In the genomic region with DNA sequence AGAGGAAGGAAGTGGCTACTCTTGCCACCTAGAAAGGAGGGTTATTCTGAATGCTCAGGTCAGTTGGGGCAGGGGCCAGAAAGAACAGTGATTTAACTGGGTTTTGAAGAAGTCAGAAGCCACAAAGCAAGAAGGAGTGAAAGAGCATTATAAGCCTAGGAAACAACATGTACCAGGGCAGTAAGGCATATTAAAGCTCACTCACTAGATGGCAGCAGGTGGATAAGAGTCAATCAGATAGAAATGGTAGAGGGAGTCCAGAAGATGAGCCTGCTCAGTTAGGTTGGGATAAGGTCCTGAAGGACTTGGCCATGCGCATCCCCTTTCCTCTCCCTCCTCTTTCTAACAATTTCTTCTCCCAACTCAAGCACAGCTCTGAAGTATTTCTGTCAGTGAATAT, we compare ENCODE assay signal across 12 cellular contexts. TPM values are rescaled to one million over a fixed set of nuclear protein-coding genes. Genes with fewer than 3 reads are reported as not detected.
DNase-seq lines count a peak whose midpoint lies in the region; ATAC-seq and TF ChIP-seq lines count a peak whose summit lies in the region.
"Had no signal": no experiment of that assay in that cellular context is flagged by ENCODE, and none has a peak within 500 bp of the region (broad histone marks: within the 10 kb centered on the region; RNA-seq: fewer than 3 reads in every experiment).

No MANE protein-coding gene starts in this region.

- TF ChIP-seq CTCF in endothelial cell (IDR thresholded peaks at IDR 0.05; ENCODE audit: unreplicated experiment): no peak

- H3K4me1 Mint-ChIP-seq in T-helper 17 cell (no peaks in the 10 kb centered on the region), endothelial cell (ENCODE audit: unreplicated experiment) (peaks cover 3% of the 10 kb centered on the region)
- H3K4me1 Mint-ChIP-seq in stimulated activated naive CD8-positive, alpha-beta T cell treated with anti-CD3 and anti-CD28 coated beads, Interleukin-15, amount 100 ng/mL, for 72 hours: no peaks in the 10 kb centered on the region

- H3K36me3 Mint-ChIP-seq in T-helper 17 cell (ENCODE audit: low read depth): peaks cover 3% of the 10 kb centered on the region
- no peaks in the 10 kb centered on the region for H3K36me3 Mint-ChIP-seq in endothelial cell (ENCODE audit: low read depth, unreplicated experiment)

- peaks cover 54% of the 10 kb centered on the region for H3K27me3 Mint-ChIP-seq in T-helper 17 cell
- H3K27me3 Mint-ChIP-seq in stimulated activated naive CD8-positive, alpha-beta T cell treated with anti-CD3 and anti-CD28 coated beads, Interleukin-15, amount 100 ng/mL, for 72 hours: peaks cover 31% of the 10 kb centered on the region
- H3K27me3 Mint-ChIP-seq in endothelial cell (ENCODE audit: unreplicated experiment): peaks cover 2% of the 10 kb centered on the region

- H3K27ac Mint-ChIP-seq in T-helper 17 cell (no peak overlapping the region), endothelial cell (ENCODE audit: unreplicated experiment) (no peak overlapping the region)
- no peak overlapping the region for H3K27ac Mint-ChIP-seq in stimulated activated naive CD8-positive, alpha-beta T cell treated with anti-CD3 and anti-CD28 coated beads, Interleukin-15, amount 100 ng/mL, for 72 hours

- no peaks in the 10 kb centered on the region for H3K9me3 ChIP-seq in T-helper 17 cell (ENCODE audit: control insufficient read depth, low read length, poor library complexity, severe bottlenecking)
- H3K9me3 ChIP-seq: transverse colon had no signal

- H3K9me3 Mint-ChIP-seq in stimulated activated naive CD8-positive, alpha-beta T cell treated with anti-CD3 and anti-CD28 coated beads, Interleukin-15, amount 100 ng/mL, for 72 hours: no peaks in the 10 kb centered on the region
- H3K9me3 Mint-ChIP-seq in endothelial cell (ENCODE audit: unreplicated experiment): no peaks in the 10 kb centered on the region

- peak; percentile 40 for ATAC-seq in T-helper 17 cell
- no peak for ATAC-seq in stimulated activated naive CD8-positive, alpha-beta T cell treated with anti-CD3 and anti-CD28 coated beads, Interleukin-15, amount 100 ng/mL, for 72 hours
- ATAC-seq in GM18868 (IDR thresholded peaks at IDR 0.05; ENCODE audit: unreplicated experiment): no peak

- DNase-seq in DMS53 (lab: John Stamatoyannopoulos, UW) (peak; percentile 66), HT-29 (ENCODE audit: low spot score) (peak; percentile 50), T-helper 17 cell (no peak), kidney tubule cell (ENCODE audit: low spot score) (peak; percentile 2), endothelial cell (ENCODE audit: low spot score) (no peak), 8988T (no peak)
- DNase-seq in stimulated activated naive CD8-positive, alpha-beta T cell treated with anti-CD3 and anti-CD28 coated beads, Interleukin-15, amount 100 ng/mL, for 72 hours: no peak
- DNase-seq: NCI-H2107, transverse colon had no signal

- H3K4me3 Mint-ChIP-seq in T-helper 17 cell: no peak overlapping the region
- H3K4me3 Mint-ChIP-seq in stimulated activated naive CD8-positive, alpha-beta T cell treated with anti-CD3 and anti-CD28 coated beads, Interleukin-15, amount 100 ng/mL, for 72 hours: no peak overlapping the region
- H3K4me3 Mint-ChIP-seq in endothelial cell (ENCODE audit: unreplicated experiment): no peak overlapping the region

RNA-seq across cellular contexts. Expression of gene PATE1, which starts 22.0 kb away (rescaled TPM):
- total RNA-seq in HT-29 (2014; rRNA removed; shearing (Covaris generic)): not detected in 2 replicates
- total RNA-seq in T-helper 17 cell: not detected
- not detected for total RNA-seq in endothelial cell (ENCODE audit: unreplicated experiment)
- total RNA-seq: activated CD8-positive, alpha-beta memory T cell treated with anti-CD3 and anti-CD28 coated beads for 36 hours; liver; transverse colon had no signal

RNA-seq across cellular contexts. Expression of gene ACRV1, which starts 43.5 kb away (rescaled TPM):
- total RNA-seq in HT-29 (2014; rRNA removed; shearing (Covaris generic)): not detected in 2 replicates
- not detected for total RNA-seq in T-helper 17 cell
- not detected for total RNA-seq in endothelial cell (ENCODE audit: unreplicated experiment)
- total RNA-seq: activated CD8-positive, alpha-beta memory T cell treated with anti-CD3 and anti-CD28 coated beads for 36 hours; liver; transverse colon had no signal

RNA-seq across cellular contexts. Expression of gene PATE2, which starts 54.5 kb away (rescaled TPM):
- not detected in 2 replicates for total RNA-seq in HT-29 (2014; rRNA removed; shearing (Covaris generic))
- total RNA-seq in T-helper 17 cell (not detected), endothelial cell (ENCODE audit: unreplicated experiment) (not detected)
- total RNA-seq: activated CD8-positive, alpha-beta memory T cell treated with anti-CD3 and anti-CD28 coated beads for 36 hours; liver; transverse colon had no signal

Comparison
In these comparisons a context has a peak if more than half of its experiments do, and no peak if none do; other contexts are left out.
1. DNase-seq: peak in DMS53 (single experiment), HT-29 (single experiment) and kidney tubule cell (single experiment); none in T-helper 17 cell (0 of 3), stimulated activated naive CD8-positive, alpha-beta T cell treated with anti-CD3 and anti-CD28 coated beads, Interleukin-15, amount 100 ng/mL, for 72 hours (0 of 2), endothelial cell (single experiment) and 8988T (single experiment).